Comparison of ENCODE assay signal across 32 cellular contexts in the genomic region with DNA sequence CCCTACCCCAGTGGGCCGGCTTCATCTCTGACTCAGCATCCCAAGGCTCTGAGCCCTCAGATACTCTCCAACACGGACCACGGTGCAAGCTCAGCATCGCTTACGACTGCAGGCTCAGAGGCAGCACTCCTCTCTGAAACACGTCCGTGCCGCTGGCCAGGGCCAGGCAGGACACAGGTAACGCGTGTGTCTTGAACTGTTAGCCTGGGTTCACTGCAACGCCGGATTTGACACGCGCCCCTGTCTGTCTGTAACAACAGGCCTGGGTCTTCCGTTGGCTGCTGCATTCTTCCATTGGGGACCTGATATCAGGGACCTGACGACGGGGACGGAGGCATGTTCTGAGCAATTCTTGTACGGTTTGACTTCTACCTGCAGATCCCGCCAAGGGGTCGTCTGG. TPM values are rescaled to one million over a fixed set of nuclear protein-coding genes. Genes with fewer than 3 reads are reported as not detected.
"Had no signal": no experiment of that assay in that cellular context is flagged by ENCODE, and none has a peak within 500 bp of the region (broad histone marks: within the 10 kb centered on the region; RNA-seq: fewer than 3 reads in every experiment).

No MANE protein-coding gene starts in this region.

- H3K36me3 ChIP-seq: breast epithelium, gastroesophageal sphincter, right lobe of liver, thoracic aorta, uterus had no signal

- H3K4me3 ChIP-seq: breast epithelium, gastroesophageal sphincter, lung, right lobe of liver, skin epidermis, thoracic aorta, uterus had no signal

- H3K4me1 Mint-ChIP-seq: activated CD4-positive, alpha-beta T cell treated with anti-CD3 and anti-CD28 coated beads, Interleukin-2, amount 10 ng/mL, durations not matched to agents 24 days and 14 days; central memory CD8-positive, alpha-beta T cell; natural killer cell; stimulated activated effector memory CD8-positive, alpha-beta T cell treated with anti-CD3 and anti-CD28 coated beads, Interleukin-12 subunit alpha, Interleukin-12 subunit beta, amount 100 ng/mL, for 72 hours; T-helper 17 cell had no signal

- H3K27ac Mint-ChIP-seq: activated CD4-positive, alpha-beta memory T cell treated with anti-CD3 and anti-CD28 coated beads for 36 hours; activated CD4-positive, alpha-beta T cell treated with anti-CD3 and anti-CD28 coated beads, Interleukin-2, amount 10 ng/mL, durations not matched to agents 24 days and 14 days; activated T-helper 1 cell treated with anti-CD3 and anti-CD28 coated beads, Interleukin-12 subunit alpha, Interleukin-12 subunit beta, Interleukin-2, Interleukin-4 antibody, amounts not matched to agents 30 ng/mL and 10 ng/mL and 1 ng/mL, durations not matched to agents 14 hours and 24 hours and 36 hours; immature natural killer cell; natural killer cell; progenitor cell of endocrine pancreas; stimulated activated effector memory CD8-positive, alpha-beta T cell treated with anti-CD3 and anti-CD28 coated beads, Interleukin-12 subunit alpha, Interleukin-12 subunit beta, amount 100 ng/mL, for 72 hours; stimulated activated naive CD8-positive, alpha-beta T cell treated with anti-CD3 and anti-CD28 coated beads, Interleukin-15, Interleukin-2, amounts not matched to agents 100 ng/mL and 50 ng/mL, for 24 hours; T-helper 17 cell had no signal

- H3K27ac ChIP-seq: breast epithelium, gastroesophageal sphincter, right lobe of liver, skin epidermis, thoracic aorta, uterus had no signal

- H3K9me3 ChIP-seq: right lobe of liver, thoracic aorta, uterus had no signal

- H3K36me3 Mint-ChIP-seq: activated CD4-positive, alpha-beta memory T cell treated with anti-CD3 and anti-CD28 coated beads for 36 hours; natural killer cell; stimulated activated effector memory CD8-positive, alpha-beta T cell treated with anti-CD3 and anti-CD28 coated beads, Interleukin-12 subunit alpha, Interleukin-12 subunit beta, amount 100 ng/mL, for 72 hours had no signal

- DNase-seq: activated CD4-positive, alpha-beta memory T cell treated with anti-CD3 and anti-CD28 coated beads for 36 hours; activated CD4-positive, alpha-beta T cell treated with anti-CD3 and anti-CD28 coated beads, Interleukin-2, amount 10 ng/mL, durations not matched to agents 24 days and 14 days; activated CD4-positive, CD25-positive, alpha-beta regulatory T cell treated with anti-CD3 and anti-CD28 coated beads, Interleukin-2, amount 50 U/mL, for 72 hours; activated gamma-delta T cell treated with Interleukin-2 at 50 U/mL for 16 hours; activated naive CD4-positive, alpha-beta T cell treated with anti-CD3 and anti-CD28 coated beads, Interleukin-2, amount 50 U/mL, for 16 hours; activated T-cell treated with anti-CD3 and anti-CD28 coated beads for 4 hours; effector memory CD4-positive, alpha-beta T cell; erythroblast; hypothalamus; immature natural killer cell; mesendoderm; natural killer cell; stimulated activated CD4-positive, alpha-beta T cell treated with anti-CD3 and anti-CD28 coated beads, Interleukin-12 subunit alpha, Interleukin-12 subunit beta, amount 100 ng/mL, for 4 hours; stimulated activated CD4-positive, alpha-beta T cell treated with anti-CD3 and anti-CD28 coated beads, Interleukin-4, amount 100 ng/mL, for 1 hour; T-helper 17 cell; trophoblast cell; uterus had no signal

- H3K4me1 ChIP-seq: breast epithelium, gastroesophageal sphincter, right lobe of liver, uterus had no signal

- ATAC-seq: gastroesophageal sphincter; natural killer cell; right lobe of liver; stimulated activated effector memory CD8-positive, alpha-beta T cell treated with anti-CD3 and anti-CD28 coated beads, Interleukin-12 subunit alpha, Interleukin-12 subunit beta, amount 100 ng/mL, for 72 hours; T-helper 17 cell had no signal

- H3K4me3 Mint-ChIP-seq: activated CD4-positive, alpha-beta memory T cell treated with anti-CD3 and anti-CD28 coated beads for 36 hours; activated CD4-positive, alpha-beta T cell treated with anti-CD3 and anti-CD28 coated beads, Interleukin-2, amount 10 ng/mL, durations not matched to agents 24 days and 14 days; activated T-helper 1 cell treated with anti-CD3 and anti-CD28 coated beads, Interleukin-12 subunit alpha, Interleukin-12 subunit beta, Interleukin-2, Interleukin-4 antibody, amounts not matched to agents 30 ng/mL and 10 ng/mL and 1 ng/mL, durations not matched to agents 14 hours and 24 hours and 36 hours; central memory CD8-positive, alpha-beta T cell; immature natural killer cell; natural killer cell; stimulated activated effector memory CD8-positive, alpha-beta T cell treated with anti-CD3 and anti-CD28 coated beads, Interleukin-12 subunit alpha, Interleukin-12 subunit beta, amount 100 ng/mL, for 72 hours; stimulated activated naive CD8-positive, alpha-beta T cell treated with anti-CD3 and anti-CD28 coated beads, Interleukin-15, Interleukin-2, amounts not matched to agents 100 ng/mL and 50 ng/mL, for 24 hours; T-helper 17 cell had no signal

RNA-seq across cellular contexts. Expression of a gene that starts 6.4 kb away (rescaled TPM):
- total RNA-seq: activated CD4-positive, alpha-beta memory T cell treated with anti-CD3 and anti-CD28 coated beads for 36 hours; activated CD4-positive, alpha-beta T cell treated with anti-CD3 and anti-CD28 coated beads, Interleukin-2, amount 10 ng/mL, durations not matched to agents 24 days and 14 days; activated T-helper 1 cell treated with anti-CD3 and anti-CD28 coated beads, Interleukin-12 subunit alpha, Interleukin-12 subunit beta, Interleukin-2, Interleukin-4 antibody, amounts not matched to agents 30 ng/mL and 10 ng/mL and 1 ng/mL, durations not matched to agents 14 hours and 24 hours and 36 hours; dermis microvascular lymphatic vessel endothelial cell; gastroesophageal sphincter; kidney epithelial cell; mononuclear cell; natural killer cell; progenitor cell of endocrine pancreas; renal cortical epithelial cell; right lobe of liver; T-helper 17 cell had no signal
- polyA plus RNA-seq: immature natural killer cell had no signal
